In genomic region chr1:83994111-83994510, GRCh38 we compare ENCODE assay signal across 13 cellular contexts.
"Had no signal": no experiment of that assay in that cellular context is flagged by ENCODE, and none has a peak within 500 bp of the region (broad histone marks: within the 10 kb centered on the region; RNA-seq: fewer than 3 reads in every experiment).

No MANE protein-coding gene starts in this region.

- H3K9me3 Mint-ChIP-seq: naive thymus-derived CD8-positive, alpha-beta T cell; neural crest cell had no signal

- DNase-seq: effector memory CD4-positive, alpha-beta T cell; gastrocnemius medialis; heart right ventricle; hypothalamus; mucosa of descending colon; naive thymus-derived CD8-positive, alpha-beta T cell; posterior cingulate gyrus; small intestine; stimulated activated CD4-positive, alpha-beta T cell treated with anti-CD3 and anti-CD28 coated beads, Interleukin-12 subunit alpha, Interleukin-12 subunit beta, amount 100 ng/mL, for 4 hours; stimulated activated naive CD4-positive, alpha-beta T cell treated with Interleukin-2 at 50 U/mL for 16 hours; transverse colon had no signal

- ATAC-seq: gastrocnemius medialis; heart right ventricle; left lobe of liver; mucosa of descending colon; naive thymus-derived CD8-positive, alpha-beta T cell had no signal

- H3K27ac Mint-ChIP-seq: naive thymus-derived CD8-positive, alpha-beta T cell had no signal

- H3K36me3 Mint-ChIP-seq: naive thymus-derived CD8-positive, alpha-beta T cell had no signal

- H3K4me3 Mint-ChIP-seq: naive thymus-derived CD8-positive, alpha-beta T cell; neural crest cell had no signal
